25 cellular contexts compared by ENCODE assay signal in the genomic region with DNA sequence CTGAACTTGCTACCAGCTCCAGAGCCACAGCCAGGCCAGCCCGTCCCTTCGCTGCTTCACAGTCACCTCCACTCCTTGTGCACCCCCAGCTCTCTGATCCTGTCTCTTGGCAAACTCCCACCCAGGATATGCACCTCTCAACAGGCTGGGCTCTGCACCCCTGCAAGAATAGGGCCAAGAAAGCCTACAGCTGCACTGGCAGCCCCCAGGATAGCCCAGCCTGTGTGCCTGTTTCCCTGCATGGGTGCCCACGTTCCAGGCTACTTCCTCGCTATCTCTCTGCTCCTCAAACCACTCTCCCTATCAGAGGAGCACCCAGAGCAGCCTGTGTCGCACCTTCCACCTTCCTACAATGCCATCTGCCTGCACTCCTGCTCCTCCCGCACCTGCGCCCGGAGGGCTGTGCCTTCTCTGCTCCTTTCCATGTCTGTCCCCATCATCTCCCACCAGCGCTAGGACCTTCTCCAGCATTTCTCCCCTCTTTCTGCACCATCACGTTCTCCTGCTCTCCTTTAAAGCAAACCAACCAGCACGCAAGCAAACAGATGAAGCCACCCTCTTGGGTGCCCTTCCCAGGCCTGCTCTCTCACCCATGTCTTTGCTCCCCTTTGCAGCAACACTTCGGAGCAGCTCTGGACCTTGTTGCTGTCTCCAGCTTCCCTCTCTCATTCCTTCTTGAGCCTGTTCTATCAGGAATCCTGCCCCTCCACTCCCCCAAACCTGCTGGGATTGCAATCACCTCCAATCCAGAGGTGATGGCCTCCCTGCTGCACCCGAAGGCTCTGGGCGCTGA.
DNase-seq lines count a peak whose midpoint lies in the region; ATAC-seq, FAIRE-seq and TF ChIP-seq lines count a peak whose summit lies in the region.
"Had no signal": no experiment of that assay in that cellular context is flagged by ENCODE, and none has a peak within 500 bp of the region (broad histone marks: within the 10 kb centered on the region; RNA-seq: fewer than 3 reads in every experiment).

No MANE protein-coding gene starts in this region.

- H3K27ac Mint-ChIP-seq in chondrocyte (ENCODE audit: unreplicated experiment) (no peak overlapping the region), osteocyte (ENCODE audit: unreplicated experiment) (no peak overlapping the region)
- H3K27ac Mint-ChIP-seq in activated CD4-positive, alpha-beta T cell treated with anti-CD3 and anti-CD28 coated beads for 36 hours, result no peak overlapping the region
- H3K27ac Mint-ChIP-seq: CD8-positive, alpha-beta T cell; stimulated activated naive CD8-positive, alpha-beta T cell treated with anti-CD3 and anti-CD28 coated beads, Interleukin-15, Interleukin-2, amounts not matched to agents 100 ng/mL and 50 ng/mL, for 24 hours had no signal

- H3K27me3 Mint-ChIP-seq in chondrocyte (ENCODE audit: low read depth) (no peaks in the 10 kb centered on the region), osteocyte (ENCODE audit: unreplicated experiment) (peaks cover 2% of the 10 kb centered on the region)
- peaks cover 3% of the 10 kb centered on the region for H3K27me3 Mint-ChIP-seq in activated CD4-positive, alpha-beta T cell treated with anti-CD3 and anti-CD28 coated beads for 36 hours
- H3K27me3 Mint-ChIP-seq: stimulated activated naive CD8-positive, alpha-beta T cell treated with anti-CD3 and anti-CD28 coated beads, Interleukin-15, Interleukin-2, amounts not matched to agents 100 ng/mL and 50 ng/mL, for 24 hours had no signal

- POLR2A ChIA-PET in HepG2 (lab: Yijun Ruan, JAX), result no interaction called here
- POLR2A ChIA-PET in activated CD4-positive, alpha-beta T cell treated with anti-CD3 and anti-CD28 coated beads for 36 hours (lab: Charles Lee), result no interaction called here

- H3K9me3 ChIP-seq in right lobe of liver (no peaks in the 10 kb centered on the region), HepG2 (ENCODE audit: low read length) (no peaks in the 10 kb centered on the region), small intestine (ENCODE audit: control insufficient read depth, low read depth) (no peaks in the 10 kb centered on the region)

- H3K4me2 ChIP-seq in HepG2 (ENCODE audit: low read depth, low read length), result no peak overlapping the region

- no peak overlapping the region for H3K9ac ChIP-seq in HepG2 (ENCODE audit: insufficient read depth, low read depth, low read length)

- no peak for TF ChIP-seq CTCF in right lobe of liver (IDR thresholded peaks at IDR 0.05)
- no peak for TF ChIP-seq CTCF in HepG2 (CRISPR knock-in tag; IDR thresholded peaks at IDR 0.05)
- no peak for TF ChIP-seq CTCF in chondrocyte (IDR thresholded peaks at IDR 0.05)
- no peak for TF ChIP-seq CTCF in osteocyte (IDR thresholded peaks at IDR 0.05)

- H4K20me1 ChIP-seq in HepG2 (ENCODE audit: insufficient read depth, low read length), result no peaks in the 10 kb centered on the region

- ATAC-seq in right lobe of liver (no peak), HepG2 (no peak), HG03565 (IDR thresholded peaks at IDR 0.05; ENCODE audit: unreplicated experiment) (no peak), HG03159 (IDR thresholded peaks at IDR 0.05; ENCODE audit: unreplicated experiment) (no peak)
- ATAC-seq in activated CD4-positive, alpha-beta T cell treated with anti-CD3 and anti-CD28 coated beads for 36 hours, result no peak
- ATAC-seq: activated CD4-positive, CD25-positive, alpha-beta regulatory T cell treated with anti-CD3 and anti-CD28 coated beads, Interleukin-2, amount 50 U/mL, for 24 hours; CD8-positive, alpha-beta T cell; K562; left ventricle myocardium superior; SK-N-SH treated with all-trans-retinoic acid at 6 μM for 48 hours had no signal

- no peaks in the 10 kb centered on the region for H3K36me3 ChIP-seq in right lobe of liver
- H3K36me3 ChIP-seq in HepG2 (replicated peaks in 1 of 2; ENCODE audit: control insufficient read depth in 1 of 2, insufficient read depth in 2 of 2, low read length in 2 of 2), result no peaks in the 10 kb centered on the region
- no peaks in the 10 kb centered on the region for H3K36me3 ChIP-seq in small intestine (ENCODE audit: control insufficient read depth in 2 of 2, insufficient read depth in 2 of 2, low read length in 2 of 2)

- TF ChIP-seq RAD21 in HepG2 (CRISPR knock-in tag; IDR thresholded peaks at IDR 0.05), result no peak

- TF ChIP-seq POLR2A in right lobe of liver (IDR thresholded peaks at IDR 0.05) (no peak), HepG2 (IDR thresholded peaks at IDR 0.05; ENCODE audit: insufficient read depth in 1 of 2, low read depth in 2 of 2, low read length in 2 of 2) (no peak)

- no peak overlapping the region for H3K4me3 Mint-ChIP-seq in chondrocyte (ENCODE audit: unreplicated experiment)
- no peak overlapping the region for H3K4me3 Mint-ChIP-seq in osteocyte (ENCODE audit: unreplicated experiment)
- no peak overlapping the region for H3K4me3 Mint-ChIP-seq in activated CD4-positive, alpha-beta T cell treated with anti-CD3 and anti-CD28 coated beads for 36 hours
- H3K4me3 Mint-ChIP-seq: CD8-positive, alpha-beta T cell; stimulated activated naive CD8-positive, alpha-beta T cell treated with anti-CD3 and anti-CD28 coated beads, Interleukin-15, Interleukin-2, amounts not matched to agents 100 ng/mL and 50 ng/mL, for 24 hours had no signal

- FAIRE-seq in HepG2 (lab: Jason Lieb, UNC) (no peak), small intestine (lab: Jason Lieb, UNC) (no peak)
- FAIRE-seq: colon, endometrium, K562, RCC 7860, urothelium cell line had no signal

- CTCF ChIA-PET in HepG2 (lab: Yijun Ruan, JAX; ENCODE audit: low intra/inter-chr PET ratio, low total read pairs), result no interaction called here
- CTCF ChIA-PET in activated CD4-positive, alpha-beta T cell treated with anti-CD3 and anti-CD28 coated beads for 36 hours (lab: Charles Lee), result no interaction called here

- H3K27me3 ChIP-seq in right lobe of liver (no peaks in the 10 kb centered on the region), HepG2 (ENCODE audit: control insufficient read depth in 1 of 2, insufficient read depth in 2 of 2, low read length in 2 of 2) (peaks cover 0 to 44% of the 10 kb centered on the region in 2 experiments; a peak in 2 of 5 replicates), small intestine (ENCODE audit: control insufficient read depth in 2 of 2, insufficient read depth in 2 of 2, low read length in 2 of 2) (no peaks in the 10 kb centered on the region)

- H3K4me3 ChIP-seq in right lobe of liver (no peak overlapping the region), HepG2 (replicated peaks in 1 of 3; ENCODE audit: insufficient read depth in 1 of 3, low read depth in 2 of 3, low read length in 3 of 3) (no peak overlapping the region), small intestine (ENCODE audit: low read depth in 1 of 2, low read length in 2 of 2) (no peak overlapping the region)
- H3K4me3 ChIP-seq: K562 had no signal

- no peak for TF ChIP-seq EP300 in HepG2 (IDR thresholded peaks at IDR 0.05; ENCODE audit: low read depth in 2 of 2, low read length in 2 of 2)
- TF ChIP-seq EP300 in HepG2 (CRISPR knock-in tag; IDR thresholded peaks at IDR 0.05; ENCODE audit: borderline replicate concordance), result no peak

- H2AFZ ChIP-seq in HepG2 (ENCODE audit: low read length), result no peak overlapping the region

- H3K4me1 Mint-ChIP-seq in chondrocyte (ENCODE audit: low read depth) (peaks cover 25% of the 10 kb centered on the region), osteocyte (ENCODE audit: unreplicated experiment) (peaks cover 39% of the 10 kb centered on the region)
- H3K4me1 Mint-ChIP-seq in activated CD4-positive, alpha-beta T cell treated with anti-CD3 and anti-CD28 coated beads for 36 hours, result no peaks in the 10 kb centered on the region

- DNase-seq in right lobe of liver, result peak in 2 of 3 donors; percentile 18 to 28
- DNase-seq in HepG2 (ENCODE audit: low spot score), result no peak
- peak; percentile 50 for DNase-seq in chondrocyte (ENCODE audit: low spot score)
- DNase-seq in osteocyte (ENCODE audit: extremely low spot score, unreplicated experiment), result peak; percentile 67
- no peak for DNase-seq in activated CD4-positive, alpha-beta T cell treated with anti-CD3 and anti-CD28 coated beads for 36 hours
- no peak for DNase-seq in small intestine
- DNase-seq: activated naive CD4-positive, alpha-beta T cell treated with anti-CD3 and anti-CD28 coated beads, Interleukin-2, amount 50 U/mL, for 16 hours; left ventricle myocardium superior; MV-4-11; NCI-H2029; NCI-H446 treated with DMSO at 0.1 percent for 48 hours; occipital lobe; stimulated activated CD4-positive, alpha-beta T cell treated with anti-CD3 and anti-CD28 coated beads, Interleukin-1b, Interleukin-23, amount 100 ng/mL, for 48 hours; T-helper 9 cell had no signal

- in situ Hi-C loops in HepG2 (cut with HindIII; ENCODE audit: extremely low pct_ligation_motif_present, low pct_unique_long_range_greater_than_20kb), result loop anchor here (25.0 kb wide), 1 partner anchor 570 kb away; no protein-coding TSS in a partner anchor

- H3K4me1 ChIP-seq in right lobe of liver (no peaks in the 10 kb centered on the region), HepG2 (ENCODE audit: insufficient read depth, low read length) (no peaks in the 10 kb centered on the region), small intestine (ENCODE audit: control insufficient read depth in 2 of 2, insufficient read depth in 1 of 2, low read depth in 1 of 2, low read length in 1 of 2) (no peaks in the 10 kb centered on the region)

- intact Hi-C loops in right lobe of liver (cut with DNase I), result no loop called here
- intact Hi-C loops in HepG2 (cut with micrococcal nuclease; ENCODE audit: unreplicated experiment), result no loop called here
- intact Hi-C loops in activated CD4-positive, alpha-beta T cell treated with anti-CD3 and anti-CD28 coated beads for 36 hours (cut with DNase I, micrococcal nuclease), result no loop called here

- no peak overlapping the region for H3K27ac ChIP-seq in right lobe of liver
- no peak overlapping the region for H3K27ac ChIP-seq in HepG2 (ENCODE audit: extremely low read length, insufficient read depth, low read length)
- no peak overlapping the region for H3K27ac ChIP-seq in small intestine (ENCODE audit: low read depth in 1 of 2, low read length in 1 of 2)

- no TSS peak for BruUV-seq in HepG2 (replicated peaks; lab: Mats Ljungman, UMichigan)

- H3K79me2 ChIP-seq in HepG2 (ENCODE audit: insufficient read depth, low read length), result no peaks in the 10 kb centered on the region

- H3K9me3 Mint-ChIP-seq in chondrocyte (ENCODE audit: low read depth) (no peaks in the 10 kb centered on the region), osteocyte (ENCODE audit: unreplicated experiment) (no peaks in the 10 kb centered on the region)
- H3K9me3 Mint-ChIP-seq in activated CD4-positive, alpha-beta T cell treated with anti-CD3 and anti-CD28 coated beads for 36 hours (ENCODE audit: low read depth), result no peaks in the 10 kb centered on the region
- H3K9me3 Mint-ChIP-seq: CD8-positive, alpha-beta T cell; stimulated activated naive CD8-positive, alpha-beta T cell treated with anti-CD3 and anti-CD28 coated beads, Interleukin-15, Interleukin-2, amounts not matched to agents 100 ng/mL and 50 ng/mL, for 24 hours had no signal

- WGBS in right lobe of liver (ENCODE audit: insufficient coverage, low coverage, low lambda C conversion rate, missing lambda C conversion rate), result 79% methylated on average over 12 of the region's 14 CpGs
- WGBS in HepG2 (ENCODE audit: low lambda C conversion rate), result 34% methylated on average over 14 of the region's 14 CpGs
- WGBS in small intestine, 3 donors, result 82 to 89% (median 82%) methylated on average over 14 of the region's 14 CpGs

- no peaks in the 10 kb centered on the region for H3K36me3 Mint-ChIP-seq in chondrocyte (ENCODE audit: low read depth)
- H3K36me3 Mint-ChIP-seq in osteocyte (ENCODE audit: unreplicated experiment), result no peaks in the 10 kb centered on the region
- no peaks in the 10 kb centered on the region for H3K36me3 Mint-ChIP-seq in activated CD4-positive, alpha-beta T cell treated with anti-CD3 and anti-CD28 coated beads for 36 hours (ENCODE audit: low read depth)
- H3K36me3 Mint-ChIP-seq: CD8-positive, alpha-beta T cell had no signal

Comparison
In these comparisons a context has a peak if more than half of its experiments do, and no peak if none do; other contexts are left out.
1. DNase-seq: peak in right lobe of liver (2 of 3), chondrocyte (single experiment) and osteocyte (single experiment); none in HepG2 (single experiment), activated CD4-positive, alpha-beta T cell treated with anti-CD3 and anti-CD28 coated beads for 36 hours (single experiment) and small intestine (single experiment).